22 cellular contexts compared by ENCODE assay signal in genomic region chr14:80946797-80947196, GRCh38. TPM values are rescaled to one million over a fixed set of nuclear protein-coding genes. Genes with fewer than 3 reads are reported as not detected.
"Had no signal": no experiment of that assay in that cellular context is flagged by ENCODE, and none has a peak within 500 bp of the region (broad histone marks: within the 10 kb centered on the region; RNA-seq: fewer than 3 reads in every experiment).

No MANE protein-coding gene starts in this region.

- H3K4me2 ChIP-seq: SK-N-SH had no signal

- H3K4me3 Mint-ChIP-seq: activated B cell treated with CpG ODN at 0.5 μM for 24 hours; activated CD8-positive, alpha-beta T cell treated with anti-CD3 and anti-CD28 coated beads for 36 hours; activated naive CD8-positive, alpha-beta T cell treated with anti-CD3 and anti-CD28 coated beads, Interleukin-2, amount 10 ng/mL, durations not matched to agents 7 days and 5 days; naive B cell; neural crest cell; T-cell had no signal

- ATAC-seq: activated CD8-positive, alpha-beta T cell treated with anti-CD3 and anti-CD28 coated beads for 36 hours; body of pancreas; mucosa of descending colon; T-cell had no signal

- H3K4me3 ChIP-seq: body of pancreas, esophagus squamous epithelium, mucosa of descending colon, spleen, thoracic aorta, upper lobe of left lung had no signal

- DNase-seq: activated B cell treated with CpG ODN at 0.5 μM for 24 hours; activated CD8-positive, alpha-beta T cell treated with anti-CD3 and anti-CD28 coated beads for 36 hours; activated naive CD8-positive, alpha-beta T cell treated with anti-CD3 and anti-CD28 coated beads, Interleukin-2, amount 10 ng/mL, durations not matched to agents 7 days and 5 days; body of pancreas; dermis blood vessel endothelial cell; effector memory CD4-positive, alpha-beta T cell; esophagus squamous epithelium; mesenchymal stem cell; mucosa of descending colon; naive B cell; retina; SHP77 treated with DMSO at 0.1 percent for 48 hours; SK-N-SH; spleen; stimulated activated CD4-positive, alpha-beta T cell treated with anti-CD3 and anti-CD28 coated beads, Interleukin-2, amount 100 ng/mL, for 24 hours; T-cell; upper lobe of left lung had no signal

- H3K9me3 ChIP-seq: body of pancreas, esophagus squamous epithelium, mucosa of descending colon, SK-N-SH, spleen, thoracic aorta, upper lobe of left lung had no signal

- H3K36me3 ChIP-seq: esophagus squamous epithelium, spleen, thoracic aorta, upper lobe of left lung had no signal

- H3K27ac ChIP-seq: body of pancreas, esophagus squamous epithelium, spleen, thoracic aorta, upper lobe of left lung had no signal

- H3K9ac ChIP-seq: SK-N-SH had no signal

- H3K9me3 Mint-ChIP-seq: activated B cell treated with CpG ODN at 0.5 μM for 24 hours, naive B cell, neural crest cell, T-cell had no signal

- H3K27ac Mint-ChIP-seq: activated naive CD8-positive, alpha-beta T cell treated with anti-CD3 and anti-CD28 coated beads, Interleukin-2, amount 10 ng/mL, durations not matched to agents 7 days and 5 days; naive B cell; T-cell had no signal

- H3K36me3 Mint-ChIP-seq: naive B cell, T-cell had no signal

- H3K27me3 ChIP-seq: body of pancreas, spleen, upper lobe of left lung had no signal

RNA-seq across cellular contexts. Expression of gene TSHR, which starts 8.6 kb away (rescaled TPM):
- total RNA-seq: activated B cell treated with CpG ODN at 0.5 μM for 24 hours, body of pancreas, cardiac septum, dermis blood vessel endothelial cell, endothelial cell of umbilical vein, esophagus squamous epithelium, glomerular endothelial cell, neural crest cell had no signal
- polyA plus RNA-seq: endothelial cell of umbilical vein, SK-N-SH had no signal
